16 cellular contexts compared by ENCODE assay signal in the genomic region with DNA sequence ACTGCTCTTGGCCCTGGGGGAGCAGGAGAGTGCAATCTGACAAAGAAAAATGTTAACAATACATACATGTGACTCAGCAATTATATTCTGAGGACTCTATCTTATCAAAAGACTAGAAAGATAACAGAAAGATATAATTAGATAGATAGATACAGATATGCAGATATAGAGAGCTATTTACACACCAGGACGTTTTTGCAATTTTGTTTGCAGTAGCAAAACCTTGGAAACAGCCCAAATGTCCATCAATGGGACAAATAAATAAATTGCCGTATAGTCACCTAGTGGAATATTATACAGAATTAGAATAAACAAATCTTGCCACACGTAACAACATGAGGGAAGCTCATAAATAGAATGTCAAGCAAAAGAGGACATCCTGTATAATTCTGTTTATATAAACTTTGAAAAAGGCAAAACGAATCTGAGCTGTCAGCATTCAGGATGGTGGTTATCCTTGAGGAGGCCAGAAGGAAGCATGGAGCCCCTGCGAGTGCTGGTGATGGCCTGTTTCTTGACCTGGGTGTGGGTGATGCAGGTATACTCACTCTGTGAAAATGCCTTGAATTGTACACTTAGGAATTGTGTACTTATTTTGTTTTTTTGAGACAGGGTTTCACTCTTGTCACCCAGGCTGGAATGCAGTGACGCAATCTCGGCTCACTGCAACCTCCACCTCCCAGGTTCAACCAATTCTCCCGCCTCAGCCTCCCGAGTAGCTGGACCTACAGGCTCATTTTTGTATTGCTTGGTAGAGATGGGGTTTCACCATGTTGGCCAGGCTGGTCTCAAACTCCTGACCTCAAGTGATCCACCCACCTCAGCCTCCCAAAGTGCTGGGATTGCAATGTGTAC. TPM values are rescaled to one million over a fixed set of nuclear protein-coding genes. Genes with fewer than 3 reads are reported as not detected.
"Had no signal": no experiment of that assay in that cellular context is flagged by ENCODE, and none has a peak within 500 bp of the region (broad histone marks: within the 10 kb centered on the region; RNA-seq: fewer than 3 reads in every experiment).

No MANE protein-coding gene starts in this region.

- DNase-seq: activated CD4-positive, alpha-beta T cell treated with anti-CD3 and anti-CD28 coated beads, Interleukin-2, amount 10 ng/mL, durations not matched to agents 7 days and 5 days; activated CD4-positive, CD25-positive, alpha-beta regulatory T cell; activated effector memory CD4-positive, alpha-beta T cell treated with Interleukin-2 at 50 U/mL for 16 hours; cerebellar nuclear complex; effector memory CD8-positive, alpha-beta T cell; naive thymus-derived CD8-positive, alpha-beta T cell; stimulated activated CD4-positive, alpha-beta T cell treated with anti-CD3 and anti-CD28 coated beads, Interleukin-4, amount 100 ng/mL, for 1 hour; stimulated activated CD8-positive, alpha-beta memory T cell treated with anti-CD3 and anti-CD28 coated beads, Interleukin-4, amount 100 ng/mL, for 48 hours; T-helper 2 cell had no signal

- H3K36me3 ChIP-seq: neutrophil had no signal

- H3K27ac ChIP-seq: neutrophil had no signal

- H3K9me3 ChIP-seq: neutrophil had no signal

- FAIRE-seq: TTC549 had no signal

- H3K4me3 ChIP-seq: lung had no signal

- ATAC-seq: effector memory CD8-positive, alpha-beta T cell; naive thymus-derived CD8-positive, alpha-beta T cell had no signal

RNA-seq across cellular contexts. Expression of a gene that starts 12.8 kb away (rescaled TPM):
- total RNA-seq: epithelial cell of proximal tubule; mononuclear cell; naive thymus-derived CD8-positive, alpha-beta T cell; progenitor cell of endocrine pancreas; temporal lobe had no signal
- polyA plus RNA-seq: naive thymus-derived CD8-positive, alpha-beta T cell had no signal

RNA-seq across cellular contexts. Expression of a gene that starts 34.3 kb away (rescaled TPM):
- total RNA-seq: activated CD4-positive, alpha-beta T cell treated with anti-CD3 and anti-CD28 coated beads, Interleukin-2, amount 10 ng/mL, durations not matched to agents 7 days and 5 days; epithelial cell of proximal tubule; mononuclear cell; naive thymus-derived CD8-positive, alpha-beta T cell; temporal lobe had no signal

RNA-seq across cellular contexts. Expression of a gene that starts 58.6 kb away (rescaled TPM):
- total RNA-seq: activated CD4-positive, alpha-beta T cell treated with anti-CD3 and anti-CD28 coated beads, Interleukin-2, amount 10 ng/mL, durations not matched to agents 7 days and 5 days had no signal
- polyA plus RNA-seq: naive thymus-derived CD8-positive, alpha-beta T cell had no signal
